Comparison of ENCODE assay signal across 12 cellular contexts in the genomic region with DNA sequence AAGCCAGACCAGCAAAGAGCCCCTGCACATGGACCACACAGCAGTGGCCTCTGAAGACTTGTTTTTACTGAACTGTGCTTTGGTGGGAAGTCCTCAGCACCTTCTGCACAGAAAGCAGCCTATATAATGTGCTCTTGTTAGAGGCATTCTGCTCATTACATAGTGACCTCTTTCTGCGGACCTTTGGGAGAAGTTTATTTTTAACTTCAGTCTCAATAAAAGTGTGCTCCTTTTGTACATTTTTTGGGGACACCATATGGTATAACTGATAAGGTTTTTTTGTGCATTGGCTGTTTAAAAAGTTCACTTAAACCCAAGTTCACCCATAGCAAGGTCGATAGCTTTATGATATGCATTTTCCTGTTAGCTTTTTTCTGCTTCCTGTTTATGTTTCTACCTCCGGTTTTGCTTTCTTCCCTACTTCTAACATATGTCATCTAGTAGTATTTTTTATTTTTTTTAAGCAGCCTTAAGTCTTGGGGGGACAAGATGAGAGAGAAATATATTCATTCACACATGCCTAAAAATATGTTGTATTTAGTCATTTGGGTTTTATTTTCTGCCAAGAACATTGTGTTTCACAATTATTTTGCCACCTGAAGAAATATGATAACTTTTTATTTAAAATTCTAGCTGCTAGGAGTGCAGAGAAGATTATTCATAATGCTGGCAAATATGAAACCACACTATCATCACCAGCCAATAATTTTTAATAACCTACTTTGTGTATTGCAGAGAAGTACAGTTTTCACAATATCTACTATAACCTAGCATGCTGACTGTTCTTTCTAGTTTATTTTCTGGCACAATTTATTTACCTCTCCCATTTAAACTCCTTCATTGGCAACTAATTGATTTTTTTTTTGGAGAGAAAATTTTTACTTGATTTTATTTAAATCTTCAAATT. TPM values are rescaled to one million over a fixed set of nuclear protein-coding genes. Genes with fewer than 3 reads are reported as not detected.
DNase-seq lines count a peak whose midpoint lies in the region; ATAC-seq and TF ChIP-seq lines count a peak whose summit lies in the region.
"Had no signal": no experiment of that assay in that cellular context is flagged by ENCODE, and none has a peak within 500 bp of the region (broad histone marks: within the 10 kb centered on the region; RNA-seq: fewer than 3 reads in every experiment).

No MANE protein-coding gene starts in this region.

- no peak overlapping the region for H3K14ac ChIP-seq in IMR-90 (replicated peaks; ENCODE audit: low read depth, low read length)

- H3K27me3 ChIP-seq in IMR-90 (ENCODE audit: control insufficient read depth, insufficient read depth, low read length) (no peaks in the 10 kb centered on the region; the same call in 1 of the 2 replicates), body of pancreas (no peaks in the 10 kb centered on the region), osteoblast (ENCODE audit: insufficient read depth, low read length) (no peaks in the 10 kb centered on the region), esophagus squamous epithelium (no peaks in the 10 kb centered on the region)
- H3K27me3 ChIP-seq: thyroid gland had no signal

- no peak overlapping the region for H2BK5ac ChIP-seq in IMR-90 (ENCODE audit: low read depth, low read length, poor library complexity, severe bottlenecking)

- H4K91ac ChIP-seq in IMR-90 (ENCODE audit: insufficient read depth, low read depth, low read length) = no peak overlapping the region

- intact Hi-C loops in IMR-90 (cut with micrococcal nuclease) (no loop called here), body of pancreas (cut with DNase I) (no loop called here), esophagus squamous epithelium (cut with DNase I) (no loop called here)

- H3K79me2 ChIP-seq in osteoblast (ENCODE audit: insufficient read depth, low read length) = no peaks in the 10 kb centered on the region

- H4K8ac ChIP-seq in IMR-90 (ENCODE audit: low read depth in 2 of 2, low read length in 2 of 2) = no peak overlapping the region

- DNase-seq in NCI-H748 (lab: John Stamatoyannopoulos, UW; ENCODE audit: unreplicated experiment) (peak; percentile 19), NCI-H748 treated with DMSO at 0.1 percent for 48 hours (lab: John Stamatoyannopoulos, UW) (no peak), IMR-90 (no peak), body of pancreas (no peak), osteoblast (ENCODE audit: insufficient read length, low spot score, missing footprints) (no peak), D341Med (ENCODE audit: low spot score) (no peak), esophagus squamous epithelium (lab: John Stamatoyannopoulos, UW) (no peak)
- DNase-seq: activated CD8-positive, alpha-beta memory T cell treated with anti-CD3 and anti-CD28 coated beads, Interleukin-2, amount 50 U/mL, for 4 hours; GM23248; Kasumi-1; thyroid gland had no signal

- no peak overlapping the region for H2AK9ac ChIP-seq in IMR-90 (replicated peaks; ENCODE audit: low read depth, low read length, poor library complexity)

- H3K9me3 ChIP-seq in IMR-90 (ENCODE audit: control insufficient read depth, insufficient read depth, low read length) = no peaks in the 10 kb centered on the region
- H3K9me3 ChIP-seq in body of pancreas = no peaks in the 10 kb centered on the region
- H3K9me3 ChIP-seq in osteoblast (ENCODE audit: low read depth, low read length) = no peaks in the 10 kb centered on the region
- no peaks in the 10 kb centered on the region for H3K9me3 ChIP-seq in esophagus squamous epithelium
- H3K9me3 ChIP-seq: thyroid gland had no signal

- TF ChIP-seq POLR2A in IMR-90 (IDR thresholded peaks at IDR 0.05; ENCODE audit: low read depth, low read length) = no peak
- TF ChIP-seq POLR2A in body of pancreas (IDR thresholded peaks at IDR 0.05) = no peak
- TF ChIP-seq POLR2A in esophagus squamous epithelium (IDR thresholded peaks at IDR 0.05) = no peak

- H3K56ac ChIP-seq in IMR-90 (ENCODE audit: extremely low read depth, insufficient read depth, low read length) = no peak overlapping the region

- in situ Hi-C loops in IMR-90 (cut with MboI; ENCODE audit: low sequenced_read_pairs) = no loop called here

- peak overlapping the region; percentile 70 for H2AFZ ChIP-seq in IMR-90 (replicated peaks; ENCODE audit: low read length, poor library complexity)
- peak overlapping the region; percentile 39 for H2AFZ ChIP-seq in osteoblast (ENCODE audit: low read length)
- H2AFZ ChIP-seq: GM23248 had no signal

- no peak for TF ChIP-seq RAD21 in IMR-90 (IDR thresholded peaks at IDR 0.05; ENCODE audit: low read length)

- H2AK5ac ChIP-seq in IMR-90 (ENCODE audit: low read depth, low read length) = no peak overlapping the region

- H3K9ac ChIP-seq in IMR-90 (ENCODE audit: low read depth, low read length) = no peak overlapping the region
- H3K9ac ChIP-seq: GM23248 had no signal

- H4K20me1 ChIP-seq in IMR-90 (ENCODE audit: insufficient read depth, low read length) (no peaks in the 10 kb centered on the region), osteoblast (ENCODE audit: insufficient read depth, low read length) (no peaks in the 10 kb centered on the region)

- H2BK120ac ChIP-seq in IMR-90 (ENCODE audit: low read depth, low read length) = no peak overlapping the region

- no TSS peak for BruUV-seq in IMR-90 (replicated peaks; lab: Mats Ljungman, UMichigan)

- H3K23ac ChIP-seq in IMR-90 (ENCODE audit: low read depth, low read length) = no peak overlapping the region

- no peak overlapping the region for H3K4me2 ChIP-seq in IMR-90 (ENCODE audit: low read depth, low read length)
- no peak overlapping the region for H3K4me2 ChIP-seq in osteoblast (ENCODE audit: insufficient read depth, low read length)

- no peak overlapping the region for H2BK15ac ChIP-seq in IMR-90 (ENCODE audit: low read depth, low read length)

- H3K27ac ChIP-seq in IMR-90 (ENCODE audit: insufficient read depth, low read length) = no peak overlapping the region
- H3K27ac ChIP-seq in body of pancreas = peak overlapping the region; percentile 18 to 64 (median 50)
- no peak overlapping the region for H3K27ac ChIP-seq in osteoblast (ENCODE audit: low read depth, low read length)
- no peak overlapping the region for H3K27ac ChIP-seq in esophagus squamous epithelium
- H3K27ac ChIP-seq: GM23248, thyroid gland had no signal

- H3K36me3 ChIP-seq in IMR-90 (ENCODE audit: control insufficient read depth, insufficient read depth, low read length) (no peaks in the 10 kb centered on the region), body of pancreas (replicated peaks in 1 of 2; ENCODE audit: insufficient read depth in 1 of 2, low read depth in 2 of 2) (no peaks in the 10 kb centered on the region), osteoblast (ENCODE audit: insufficient read depth, low read length) (no peaks in the 10 kb centered on the region), esophagus squamous epithelium (no peaks in the 10 kb centered on the region)
- H3K36me3 ChIP-seq: thyroid gland had no signal

- dilution Hi-C loops in IMR-90 (cut with HindIII; ENCODE audit: low sequenced_read_pairs, unreplicated experiment) = no loop called here

- TF ChIP-seq CTCF in IMR-90 (conservative IDR thresholded peaks at IDR 0.05; ENCODE audit: low read depth, low read length) = no peak
- no peak for TF ChIP-seq CTCF in body of pancreas (IDR thresholded peaks at IDR 0.05)
- TF ChIP-seq CTCF in osteoblast (IDR thresholded peaks at IDR 0.05; ENCODE audit: extremely low read depth, low read depth, low read length) = no peak
- TF ChIP-seq CTCF in esophagus squamous epithelium (IDR thresholded peaks at IDR 0.05) = no peak

- no peak overlapping the region for H4K5ac ChIP-seq in IMR-90 (ENCODE audit: low read depth, low read length)

- no peak overlapping the region for H3K18ac ChIP-seq in IMR-90 (ENCODE audit: low read depth, low read length)

- ATAC-seq in IMR-90 (ENCODE audit: low read depth) (no peak), body of pancreas (peak; percentile 31), GM21737 (IDR thresholded peaks at IDR 0.05; ENCODE audit: unreplicated experiment) (no peak)

- no CpG with 5 or more reads among the region's 3 CpGs for WGBS in IMR-90 (ENCODE audit: extremely low coverage in 2 of 2, insufficient read length in 1 of 2), 2 experiments
- WGBS in body of pancreas, 2 donors = 7 to 9% methylated on average over 3 of the region's 3 CpGs
- WGBS in esophagus squamous epithelium, 2 donors = 38 to 51% methylated on average over 3 of the region's 3 CpGs

- no peak overlapping the region for H3K4me3 ChIP-seq in IMR-90 (ENCODE audit: insufficient read depth, low read depth, low read length)
- no peak overlapping the region for H3K4me3 ChIP-seq in body of pancreas
- H3K4me3 ChIP-seq in osteoblast (ENCODE audit: insufficient read depth, low read length) = no peak overlapping the region
- H3K4me3 ChIP-seq in esophagus squamous epithelium = no peak overlapping the region
- H3K4me3 ChIP-seq: GM23248, thyroid gland had no signal

- no peaks in the 10 kb centered on the region for H3K9me1 ChIP-seq in IMR-90 (ENCODE audit: insufficient read depth, low read length)

- H3K4ac ChIP-seq in IMR-90 (ENCODE audit: low read depth, low read length) = 0 out of 2 replicates have a peak overlapping the region, but pooled peaks have one; percentile 27

- CTCF ChIA-PET in IMR-90 (lab: Yijun Ruan, JAX) = interaction anchor here (0.6 kb wide), 1 partner anchor 14 kb away, joined by 3 read pairs; no protein-coding TSS in a partner anchor

- H3K4me1 ChIP-seq in IMR-90 (ENCODE audit: control insufficient read depth, insufficient read depth, low read length) (no peaks in the 10 kb centered on the region), body of pancreas (peaks cover 19% of the 10 kb centered on the region), osteoblast (ENCODE audit: insufficient read depth, low read length) (peaks cover 13% of the 10 kb centered on the region), esophagus squamous epithelium (peaks cover 0 to 14% (median 6%) of the 10 kb centered on the region in 3 donors)
- H3K4me1 ChIP-seq: thyroid gland had no signal

- no peak overlapping the region for H2BK20ac ChIP-seq in IMR-90 (ENCODE audit: low read depth, low read length)

- no peaks in the 10 kb centered on the region for H3K79me1 ChIP-seq in IMR-90 (ENCODE audit: low read depth in 1 of 2, low read length in 2 of 2)

- POLR2A ChIA-PET in IMR-90 (lab: Charles Lee; ENCODE audit: unreplicated experiment) = no interaction called here

TF ChIP-seq in IMR-90, 13 proteins besides CTCF, POLR2A, EP300 and RAD21 (continues in another document):
- TF ChIP-seq CEBPB (IDR thresholded peaks at IDR 0.05; ENCODE audit: low read depth, low read length) (no peak), NFE2L2 (IDR thresholded peaks at IDR 0.05; ENCODE audit: low read depth, low read length) (no peak), SMC3 (IDR thresholded peaks at IDR 0.05; ENCODE audit: low read depth, low read length) (no peak), FOS (IDR thresholded peaks at IDR 0.05; ENCODE audit: low read depth, low read length) (no peak), RFX5 (IDR thresholded peaks at IDR 0.05; ENCODE audit: low read depth, low read length) (no peak)

RNA-seq across cellular contexts. Expression of a gene that starts 22.9 kb away (rescaled TPM):
- 5.2 and 6.9 TPM in 2 replicates for total RNA-seq in IMR-90 (2012; rRNA removed)
- 3.2 and 3.6 TPM in 2 replicates for polyA plus RNA-seq in IMR-90 (2012; rRNA removed)
- polyA plus RNA-seq in IMR-90 (2012; cell fraction: cytosol; rRNA removed) = 1.8 TPM in 2 replicates
- 3.1 and 11.2 TPM in 2 replicates for polyA plus RNA-seq in IMR-90 (2012; cell fraction: nucleus; rRNA removed; ENCODE audit: low replicate concordance)
- total RNA-seq in body of pancreas = 10 to 100 TPM; 15.0 to 18.1 TPM
- total RNA-seq in osteoblast = 8.5 and 10.5 TPM in 2 replicates
- 10 to 100 TPM in 2 of 4 donors, 1 to 10 TPM in 2; 7.0 to 21.4 (median 11.8) TPM for total RNA-seq in esophagus squamous epithelium

Comparison
In these comparisons a context has a peak if more than half of its experiments do, and no peak if none do; other contexts are left out.
1. H3K27ac ChIP-seq: peak in body of pancreas (4 of 4); none in IMR-90 (single experiment), osteoblast (single experiment) and esophagus squamous epithelium (0 of 4).